Comparison of ENCODE assay signal across 32 cellular contexts in the genomic region with DNA sequence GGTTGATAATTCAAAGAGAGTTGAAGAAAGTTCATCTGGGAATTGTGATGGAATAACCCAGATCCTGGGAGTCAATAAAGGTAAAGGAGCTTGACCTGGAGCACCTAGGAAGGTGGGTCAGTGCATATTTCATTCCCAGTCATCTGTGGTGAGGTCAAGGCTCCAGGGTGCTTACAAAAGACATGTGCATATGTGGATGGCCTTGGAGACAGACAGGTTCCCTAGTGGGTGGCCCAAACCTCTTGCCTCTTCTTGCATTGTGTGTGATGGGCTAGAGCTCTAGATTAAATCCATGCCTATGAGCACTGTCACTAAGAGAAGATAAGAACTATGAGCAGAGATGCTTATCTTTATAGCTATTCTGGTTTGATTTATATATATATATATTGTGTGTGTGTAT.
"Had no signal": no experiment of that assay in that cellular context is flagged by ENCODE, and none has a peak within 500 bp of the region (broad histone marks: within the 10 kb centered on the region; RNA-seq: fewer than 3 reads in every experiment).

No MANE protein-coding gene starts in this region.

- H3K27ac ChIP-seq: neutrophil, pancreas, psoas muscle, skin epidermis, spleen, suprapubic skin, testis, tibial artery, transverse colon, upper lobe of right lung, uterus had no signal

- FAIRE-seq: pancreas had no signal

- H3K4me3 ChIP-seq: pancreas, psoas muscle, skin epidermis, smooth muscle cell, spleen, suprapubic skin, testis, tibial artery, transverse colon, upper lobe of right lung, uterus had no signal

- ATAC-seq: naive thymus-derived CD8-positive, alpha-beta T cell; pancreas; psoas muscle; right cardiac atrium; sciatic nerve; stimulated activated memory B cell treated with anti-CD40 and anti-IgM and Interleukin-4, amounts not matched to agents 10 μg/mL and 1 μg/mL and 100 μg/mL, for 72 hours; stimulated activated naive CD8-positive, alpha-beta T cell treated with anti-CD3 and anti-CD28 coated beads, Interleukin-15, amount 100 ng/mL, for 72 hours; stimulated activated naive CD8-positive, alpha-beta T cell treated with anti-CD3 and anti-CD28 coated beads, Interleukin-15, Interleukin-2, amounts not matched to agents 100 U/mL and 50 U/mL, for 24 hours; upper lobe of right lung had no signal

- H3K9me3 ChIP-seq: neutrophil, pancreas, psoas muscle, spleen, suprapubic skin, testis, tibial artery, transverse colon, upper lobe of right lung, uterus had no signal

- DNase-seq: naive thymus-derived CD8-positive, alpha-beta T cell; nephron progenitor cell; nucleus accumbens; pancreas; posterior cingulate gyrus; psoas muscle; right cardiac atrium; spleen; stimulated activated CD4-positive, alpha-beta T cell treated with anti-CD3 and anti-CD28 coated beads, Interleukin-12 subunit alpha, Interleukin-12 subunit beta, amount 100 ng/mL, for 4 hours; stimulated activated CD4-positive, alpha-beta T cell treated with anti-CD3 and anti-CD28 coated beads, Interleukin-1b, Interleukin-23, amount 100 ng/mL, for 48 hours; stimulated activated CD4-positive, alpha-beta T cell treated with anti-CD3 and anti-CD28 coated beads, Interleukin-4, amount 100 ng/mL, for 1 hour; stimulated activated CD4-positive, alpha-beta T cell treated with anti-CD3 and anti-CD28 coated beads, Interleukin-4, amount 100 ng/mL, for 4 hours; stimulated activated CD8-positive, alpha-beta memory T cell treated with anti-CD3 and anti-CD28 coated beads, Interleukin-4, amount 100 ng/mL, for 48 hours; stimulated activated naive CD4-positive, alpha-beta T cell; stimulated activated naive CD8-positive, alpha-beta T cell treated with anti-CD3 and anti-CD28 coated beads, Interleukin-15, amount 100 ng/mL, for 72 hours; stimulated activated naive CD8-positive, alpha-beta T cell treated with anti-CD3 and anti-CD28 coated beads, Interleukin-15, Interleukin-2, amounts not matched to agents 100 U/mL and 50 U/mL, for 24 hours; substantia nigra; testis; tibial artery; transverse colon; upper lobe of right lung; uterus had no signal

- H3K36me3 Mint-ChIP-seq: naive thymus-derived CD8-positive, alpha-beta T cell; natural killer cell treated with Interleukin-12 subunit alpha and Interleukin-12 subunit beta and Interleukin-15 and Interleukin-18, amount 100 ng/mL, for 72 hours; stimulated activated memory B cell treated with anti-CD40 and anti-IgM and Interleukin-4, amounts not matched to agents 10 μg/mL and 1 μg/mL and 100 μg/mL, for 72 hours; type B pancreatic cell had no signal

- H3K36me3 ChIP-seq: neutrophil, pancreas, spleen, suprapubic skin, tibial artery, transverse colon, upper lobe of right lung, uterus had no signal

- H3K9me3 Mint-ChIP-seq: naive thymus-derived CD8-positive, alpha-beta T cell; natural killer cell treated with Interleukin-12 subunit alpha and Interleukin-12 subunit beta and Interleukin-15 and Interleukin-18, amount 100 ng/mL, for 72 hours; nephron progenitor cell; neural crest cell; stimulated activated memory B cell treated with anti-CD40 and anti-IgM and Interleukin-4, amounts not matched to agents 10 μg/mL and 1 μg/mL and 100 μg/mL, for 72 hours; stimulated activated naive CD8-positive, alpha-beta T cell treated with anti-CD3 and anti-CD28 coated beads, Interleukin-15, amount 100 ng/mL, for 72 hours; type B pancreatic cell had no signal

- H3K27ac Mint-ChIP-seq: naive thymus-derived CD8-positive, alpha-beta T cell; natural killer cell treated with Interleukin-12 subunit alpha and Interleukin-12 subunit beta and Interleukin-15 and Interleukin-18, amount 100 ng/mL, for 72 hours; nephron progenitor cell; progenitor cell of endocrine pancreas; stimulated activated memory B cell treated with anti-CD40 and anti-IgM and Interleukin-4, amounts not matched to agents 10 μg/mL and 1 μg/mL and 100 μg/mL, for 72 hours; stimulated activated naive CD8-positive, alpha-beta T cell treated with anti-CD3 and anti-CD28 coated beads, Interleukin-15, amount 100 ng/mL, for 72 hours; type B pancreatic cell had no signal

- H3K4me3 Mint-ChIP-seq: naive thymus-derived CD8-positive, alpha-beta T cell; natural killer cell treated with Interleukin-12 subunit alpha and Interleukin-12 subunit beta and Interleukin-15 and Interleukin-18, amount 100 ng/mL, for 72 hours; nephron progenitor cell; neural crest cell; stimulated activated memory B cell treated with anti-CD40 and anti-IgM and Interleukin-4, amounts not matched to agents 10 μg/mL and 1 μg/mL and 100 μg/mL, for 72 hours; stimulated activated naive CD8-positive, alpha-beta T cell treated with anti-CD3 and anti-CD28 coated beads, Interleukin-15, amount 100 ng/mL, for 72 hours; type B pancreatic cell had no signal

- H3K4me2 ChIP-seq: smooth muscle cell had no signal

- H3K4me1 Mint-ChIP-seq: naive thymus-derived CD8-positive, alpha-beta T cell; stimulated activated memory B cell treated with anti-CD40 and anti-IgM and Interleukin-4, amounts not matched to agents 10 μg/mL and 1 μg/mL and 100 μg/mL, for 72 hours; stimulated activated naive CD8-positive, alpha-beta T cell treated with anti-CD3 and anti-CD28 coated beads, Interleukin-15, amount 100 ng/mL, for 72 hours had no signal

- H3K4me1 ChIP-seq: pancreas, psoas muscle, spleen, suprapubic skin, testis, tibial artery, transverse colon, upper lobe of right lung, uterus had no signal

- H3K27me3 ChIP-seq: pancreas, testis, uterus had no signal
